ENCODE assay signal across 17 cellular contexts in genomic region chr6:14738933-14739332, GRCh38.
DNase-seq lines count a peak whose midpoint lies in the region; ATAC-seq lines count a peak whose summit lies in the region.
"Had no signal": no experiment of that assay in that cellular context is flagged by ENCODE, and none has a peak within 500 bp of the region (broad histone marks: within the 10 kb centered on the region; RNA-seq: fewer than 3 reads in every experiment).

No MANE protein-coding gene starts in this region.

- peaks cover 96% of the 10 kb centered on the region for H3K4me1 Mint-ChIP-seq in stimulated activated naive CD8-positive, alpha-beta T cell treated with anti-CD3 and anti-CD28 coated beads, Interleukin-15, Interleukin-2, amounts not matched to agents 100 ng/mL and 50 ng/mL, for 24 hours (ENCODE audit: low read depth)
- peaks cover 61% of the 10 kb centered on the region for H3K4me1 Mint-ChIP-seq in activated naive CD8-positive, alpha-beta T cell treated with anti-CD3 and anti-CD28 coated beads for 36 hours

- peak overlapping the region; percentile 71 for H3K27ac Mint-ChIP-seq in stimulated activated naive CD8-positive, alpha-beta T cell treated with anti-CD3 and anti-CD28 coated beads, Interleukin-15, Interleukin-2, amounts not matched to agents 100 ng/mL and 50 ng/mL, for 24 hours
- H3K27ac Mint-ChIP-seq in activated naive CD8-positive, alpha-beta T cell treated with anti-CD3 and anti-CD28 coated beads for 36 hours, result peak overlapping the region; percentile 65
- H3K27ac Mint-ChIP-seq: CD8-positive, alpha-beta T cell; progenitor cell of endocrine pancreas had no signal

- ATAC-seq in stimulated activated naive CD8-positive, alpha-beta T cell treated with anti-CD3 and anti-CD28 coated beads, Interleukin-15, Interleukin-2, amounts not matched to agents 100 U/mL and 50 U/mL, for 24 hours, result no peak
- no peak for ATAC-seq in GM18909 (IDR thresholded peaks at IDR 0.05; ENCODE audit: poor library complexity, unreplicated experiment)
- ATAC-seq: CD8-positive, alpha-beta T cell; naive thymus-derived CD4-positive, alpha-beta T cell had no signal

- H3K9me3 Mint-ChIP-seq in stimulated activated naive CD8-positive, alpha-beta T cell treated with anti-CD3 and anti-CD28 coated beads, Interleukin-15, Interleukin-2, amounts not matched to agents 100 ng/mL and 50 ng/mL, for 24 hours, result peaks cover 15% of the 10 kb centered on the region
- H3K9me3 Mint-ChIP-seq in activated naive CD8-positive, alpha-beta T cell treated with anti-CD3 and anti-CD28 coated beads for 36 hours, result peaks cover 19% of the 10 kb centered on the region
- H3K9me3 Mint-ChIP-seq: CD8-positive, alpha-beta T cell had no signal

- H3K27me3 Mint-ChIP-seq in stimulated activated naive CD8-positive, alpha-beta T cell treated with anti-CD3 and anti-CD28 coated beads, Interleukin-15, Interleukin-2, amounts not matched to agents 100 ng/mL and 50 ng/mL, for 24 hours, result no peaks in the 10 kb centered on the region
- H3K27me3 Mint-ChIP-seq in activated naive CD8-positive, alpha-beta T cell treated with anti-CD3 and anti-CD28 coated beads for 36 hours, result no peaks in the 10 kb centered on the region
- H3K27me3 Mint-ChIP-seq: progenitor cell of endocrine pancreas had no signal

- peaks cover 16% of the 10 kb centered on the region for H3K36me3 Mint-ChIP-seq in stimulated activated naive CD8-positive, alpha-beta T cell treated with anti-CD3 and anti-CD28 coated beads, Interleukin-15, Interleukin-2, amounts not matched to agents 100 ng/mL and 50 ng/mL, for 24 hours (ENCODE audit: low read depth)
- peaks cover 23% of the 10 kb centered on the region for H3K36me3 Mint-ChIP-seq in activated naive CD8-positive, alpha-beta T cell treated with anti-CD3 and anti-CD28 coated beads for 36 hours
- H3K36me3 Mint-ChIP-seq: CD8-positive, alpha-beta T cell had no signal

- peak; percentile 60 for DNase-seq in NCI-H1436 (lab: John Stamatoyannopoulos, UW)
- DNase-seq in NCI-H1436 treated with DMSO at 0.1 percent for 48 hours (lab: John Stamatoyannopoulos, UW), result no peak
- DNase-seq in stimulated activated naive CD8-positive, alpha-beta T cell treated with anti-CD3 and anti-CD28 coated beads, Interleukin-15, Interleukin-2, amounts not matched to agents 100 U/mL and 50 U/mL, for 24 hours, result no peak
- no peak for DNase-seq in activated naive CD8-positive, alpha-beta T cell treated with anti-CD3 and anti-CD28 coated beads for 36 hours
- no peak for DNase-seq in DMS 273 (lab: John Stamatoyannopoulos, UW; ENCODE audit: unreplicated experiment)
- DNase-seq in NCI-H446 (lab: John Stamatoyannopoulos, UW), result no peak
- DNase-seq: 8988T; activated CD8-positive, alpha-beta memory T cell treated with anti-CD3 and anti-CD28 coated beads for 24 hours; CD8-positive, alpha-beta T cell; MM.1S; naive thymus-derived CD4-positive, alpha-beta T cell; NCI-H2171 treated with DMSO at 0.1 percent for 48 hours; SIG-M5; stimulated activated naive CD4-positive, alpha-beta T cell treated with Interleukin-2 at 50 U/mL for 16 hours had no signal

- no peak overlapping the region for H3K4me3 Mint-ChIP-seq in stimulated activated naive CD8-positive, alpha-beta T cell treated with anti-CD3 and anti-CD28 coated beads, Interleukin-15, Interleukin-2, amounts not matched to agents 100 ng/mL and 50 ng/mL, for 24 hours
- H3K4me3 Mint-ChIP-seq in activated naive CD8-positive, alpha-beta T cell treated with anti-CD3 and anti-CD28 coated beads for 36 hours, result no peak overlapping the region
- H3K4me3 Mint-ChIP-seq: CD8-positive, alpha-beta T cell had no signal
